In genomic region chr4:41939016-41939623, GRCh38 we compare ENCODE assay signal across 2 cellular contexts.
TF ChIP-seq lines count a peak whose summit lies in the region.

No MANE protein-coding gene starts in this region.

TF ChIP-seq in HEK293, 187 proteins besides CTCF, POLR2A, EP300 and RAD21:
- TF ChIP-seq, protein P1, sequence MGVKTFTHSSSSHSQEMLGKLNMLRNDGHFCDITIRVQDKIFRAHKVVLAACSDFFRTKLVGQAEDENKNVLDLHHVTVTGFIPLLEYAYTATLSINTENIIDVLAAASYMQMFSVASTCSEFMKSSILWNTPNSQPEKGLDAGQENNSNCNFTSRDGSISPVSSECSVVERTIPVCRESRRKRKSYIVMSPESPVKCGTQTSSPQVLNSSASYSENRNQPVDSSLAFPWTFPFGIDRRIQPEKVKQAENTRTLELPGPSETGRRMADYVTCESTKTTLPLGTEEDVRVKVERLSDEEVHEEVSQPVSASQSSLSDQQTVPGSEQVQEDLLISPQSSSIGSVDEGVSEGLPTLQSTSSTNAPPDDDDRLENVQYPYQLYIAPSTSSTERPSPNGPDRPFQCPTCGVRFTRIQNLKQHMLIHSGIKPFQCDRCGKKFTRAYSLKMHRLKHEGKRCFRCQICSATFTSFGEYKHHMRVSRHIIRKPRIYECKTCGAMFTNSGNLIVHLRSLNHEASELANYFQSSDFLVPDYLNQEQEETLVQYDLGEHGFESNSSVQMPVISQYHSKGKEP (tag by site-specific recombination; IDR thresholded peaks at IDR 0.05), result peak; percentile 48; the same call in 1 of the 2 replicates
- TF ChIP-seq ZNF530 (tag by site-specific recombination; IDR thresholded peaks at IDR 0.05; ENCODE audit: low read depth) (no peak), SALL2 (tag by site-specific recombination; IDR thresholded peaks at IDR 0.05; ENCODE audit: borderline replicate concordance) (no peak), SCRT2 (tag by site-specific recombination; IDR thresholded peaks at IDR 0.05) (peak; percentile 71)
TF ChIP-seq in HEK293: peak in this region for 2.

TF ChIP-seq in H1, 55 proteins besides CTCF, POLR2A, EP300 and RAD21:
- TF ChIP-seq MAFK (IDR thresholded peaks at IDR 0.05; ENCODE audit: low read depth, low read length) (peak; percentile 41; the same call in 1 of the 2 replicates), CREB1 (IDR thresholded peaks at IDR 0.05) (no peak)
